1 cellular context compared by ENCODE assay signal in the genomic region with DNA sequence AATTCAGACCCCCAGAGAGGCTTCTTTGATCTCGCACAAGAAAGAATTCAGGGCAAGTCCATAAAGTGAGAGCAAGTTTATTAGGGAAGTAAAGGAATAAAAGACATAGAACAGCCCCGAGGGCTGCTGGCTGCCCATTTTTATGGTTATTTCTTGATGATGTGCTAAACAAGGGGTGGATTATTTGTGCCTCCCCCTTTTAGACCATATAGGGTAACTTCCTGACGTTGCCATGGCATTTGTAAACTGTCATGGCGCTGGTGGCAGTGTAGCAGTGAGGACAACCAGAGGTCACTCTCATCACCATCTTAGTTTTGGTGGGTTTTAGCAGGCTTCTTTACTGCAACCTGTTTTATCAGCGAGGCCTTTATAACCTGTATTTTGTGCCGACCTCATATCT.
A peak's percentile ranks its signal among the peaks of the same experiment; 100 is the strongest.
TF ChIP-seq lines count a peak whose summit lies in the region.

No MANE protein-coding gene starts in this region.

TF ChIP-seq in GM12878, 131 proteins besides CTCF, POLR2A, EP300 and RAD21:
- TF ChIP-seq BMI1 (IDR thresholded peaks at IDR 0.05; ENCODE audit: borderline replicate concordance) (peak; percentile 27; the same call in 1 of the 2 replicates), YY1 (IDR thresholded peaks at IDR 0.05; ENCODE audit: low read depth, low read length) (peak; percentile 82), SRF (IDR thresholded peaks at IDR 0.05; ENCODE audit: low read depth in 2 of 2, low read length in 2 of 2) (peak in 1 of 2 experiments; percentile 87; a peak in 2 of 4 replicates)
